In the genomic region with DNA sequence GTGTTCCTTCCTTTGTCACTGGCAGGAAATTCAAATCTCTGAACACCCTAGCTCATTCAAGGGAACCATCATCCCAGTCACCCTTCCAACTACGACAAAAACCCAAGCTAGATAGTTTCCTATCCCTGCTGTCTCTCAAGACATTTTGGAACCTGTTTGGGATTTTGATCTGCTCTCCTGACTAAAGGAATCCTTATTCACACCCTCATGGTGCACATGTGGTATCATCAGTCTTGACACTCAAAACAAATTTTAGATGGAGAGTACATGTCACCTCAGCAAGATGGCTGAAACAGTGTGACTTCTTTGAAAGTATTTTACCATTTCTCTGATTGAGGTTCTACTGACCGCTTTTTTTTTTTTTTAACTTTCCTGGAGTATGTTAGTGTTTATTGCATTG, we compare ENCODE assay signal across 21 cellular contexts.
DNase-seq lines count a peak whose midpoint lies in the region; ATAC-seq, FAIRE-seq and TF ChIP-seq lines count a peak whose summit lies in the region.
"Had no signal": no experiment of that assay in that cellular context is flagged by ENCODE, and none has a peak within 500 bp of the region (broad histone marks: within the 10 kb centered on the region; RNA-seq: fewer than 3 reads in every experiment).

No MANE protein-coding gene starts in this region.

- H3K18ac ChIP-seq in IMR-90 (ENCODE audit: low read depth, low read length), result no peak overlapping the region; the same call in 1 of the 2 replicates

- H3K27me3 ChIP-seq in IMR-90 (ENCODE audit: control insufficient read depth, insufficient read depth, low read length) (no peaks in the 10 kb centered on the region), K562 (ENCODE audit: control insufficient read depth in 2 of 2, insufficient read depth in 2 of 2, low read length in 2 of 2) (no peaks in the 10 kb centered on the region), ascending aorta (no peaks in the 10 kb centered on the region)
- H3K27me3 ChIP-seq: BE2C; BLaER1 treated with 17β-estradiol and CSF1 and Interleukin-3, amounts not matched to agents 10 nM and 100 nM had no signal

- 50% methylated on average over 1 of the region's 2 CpGs; no CpG with 5 or more reads in 1 of the 2 experiments for WGBS in IMR-90 (ENCODE audit: extremely low coverage in 2 of 2, insufficient read length in 1 of 2), 2 experiments
- WGBS in K562 (ENCODE audit: insufficient coverage, low coverage, missing lambda C conversion rate), result 0% methylated on average over 2 of the region's 2 CpGs
- 71 to 93% methylated on average over 1 to 2 of the region's 2 CpGs for WGBS in mesodermal cell (ENCODE audit: insufficient coverage in 2 of 2), 2 experiments

- no peak overlapping the region for H3K4ac ChIP-seq in IMR-90 (ENCODE audit: low read depth, low read length)

- no peak for ATAC-seq in IMR-90 (ENCODE audit: low read depth)
- ATAC-seq in K562, result no peak
- ATAC-seq in GM19452 (IDR thresholded peaks at IDR 0.05; ENCODE audit: unreplicated experiment), result no peak
- ATAC-seq: GM12878 had no signal

- no peaks in the 10 kb centered on the region for H3K9me1 ChIP-seq in IMR-90 (ENCODE audit: insufficient read depth, low read length)
- no peaks in the 10 kb centered on the region for H3K9me1 ChIP-seq in K562 (ENCODE audit: control insufficient read depth, insufficient read depth, low read length)

- no peaks in the 10 kb centered on the region for H3K79me2 ChIP-seq in K562 (ENCODE audit: control insufficient read depth, insufficient read depth, low read length)

- H3K14ac ChIP-seq in IMR-90 (replicated peaks; ENCODE audit: low read depth, low read length), result peak overlapping the region; percentile 41; the same call in 1 of the 2 replicates

- H4K20me1 ChIP-seq in IMR-90 (ENCODE audit: insufficient read depth, low read length) (no peaks in the 10 kb centered on the region), K562 (replicated peaks; ENCODE audit: control insufficient read depth, insufficient read depth, low read length) (no peaks in the 10 kb centered on the region)
- H4K20me1 ChIP-seq: BLaER1 treated with 17β-estradiol and CSF1 and Interleukin-3, amounts not matched to agents 10 nM and 100 nM had no signal

- TF ChIP-seq CTCF in IMR-90 (conservative IDR thresholded peaks at IDR 0.05; ENCODE audit: low read depth, low read length) (no peak), K562 (IDR thresholded peaks at IDR 0.05 in 2 of 3, conservative IDR thresholded peaks at IDR 0.05 in 1 of 3; ENCODE audit: insufficient read depth in 2 of 3, low read depth in 1 of 3, low read length in 3 of 3) (no peak), ascending aorta (IDR thresholded peaks at IDR 0.05) (no peak)

- H2AK9ac ChIP-seq in IMR-90 (replicated peaks; ENCODE audit: low read depth, low read length, poor library complexity), result no peak overlapping the region

- intact Hi-C loops in IMR-90 (cut with micrococcal nuclease) (no loop called here), K562 (cut with micrococcal nuclease) (no loop called here), ascending aorta (cut with DNase I) (no loop called here)

- DNase-seq in IMR-90 (no peak), K562 (ENCODE audit: extremely low read depth in 1 of 4, low spot score in 3 of 4) (no peak), ascending aorta (ENCODE audit: low spot score in 2 of 2) (no peak), AML-193 (lab: John Stamatoyannopoulos, UW) (no peak)
- DNase-seq: BE2C; CD4-positive, alpha-beta T cell; CD8-positive, alpha-beta memory T cell; DMS 273 treated with DMSO at 0.1 percent for 48 hours; DMS79; EL; GDM1; GOT3; H7; HCEC 1CT had no signal

- BruUV-seq in IMR-90 (replicated peaks; lab: Mats Ljungman, UMichigan), result no TSS peak
- no TSS peak for BruUV-seq in K562 (replicated peaks; lab: Mats Ljungman, UMichigan)

- no peak for TF ChIP-seq EP300 in K562 (IDR thresholded peaks at IDR 0.05; ENCODE audit: low read length)

- no peaks in the 10 kb centered on the region; the same call in 1 of the 2 replicates for H3K4me1 ChIP-seq in IMR-90 (ENCODE audit: control insufficient read depth, insufficient read depth, low read length)
- H3K4me1 ChIP-seq in K562 (replicated peaks in 1 of 2; ENCODE audit: control insufficient read depth in 2 of 2, insufficient read depth in 2 of 2, low read length in 2 of 2), result no peaks in the 10 kb centered on the region
- peaks cover 15% of the 10 kb centered on the region for H3K4me1 ChIP-seq in mesodermal cell (ENCODE audit: control insufficient read depth, insufficient read depth, low read length, poor library complexity, severe bottlenecking)
- H3K4me1 ChIP-seq in ascending aorta, result no peaks in the 10 kb centered on the region
- H3K4me1 ChIP-seq: BE2C had no signal

- dilution Hi-C loops in IMR-90 (cut with HindIII; ENCODE audit: low sequenced_read_pairs, unreplicated experiment), result no loop called here

- in situ Hi-C loops in IMR-90 (cut with MboI; ENCODE audit: low sequenced_read_pairs), result no loop called here
- in situ Hi-C loops in K562 (cut with MboI), result no loop called here

- H3K4me3 ChIP-seq in IMR-90 (ENCODE audit: insufficient read depth, low read depth, low read length) (no peak overlapping the region), K562 (no peak overlapping the region), mesodermal cell (ENCODE audit: extremely low read depth, insufficient read depth, low read length, poor library complexity, severe bottlenecking) (no peak overlapping the region), ascending aorta (no peak overlapping the region)
- H3K4me3 ChIP-seq: BLaER1 treated with 17β-estradiol and CSF1 and Interleukin-3, amounts not matched to agents 10 nM and 100 nM; GM12878 had no signal

- H2BK15ac ChIP-seq in IMR-90 (ENCODE audit: low read depth, low read length), result no peak overlapping the region

- H3K56ac ChIP-seq in IMR-90 (ENCODE audit: extremely low read depth, insufficient read depth, low read length), result no peak overlapping the region

- no peak overlapping the region for H2BK5ac ChIP-seq in IMR-90 (ENCODE audit: low read depth, low read length, poor library complexity, severe bottlenecking)

- CTCF ChIA-PET in IMR-90 (lab: Yijun Ruan, JAX), result no interaction called here
- CTCF ChIA-PET in K562 (lab: Yijun Ruan, JAX; ENCODE audit: low intra/inter-chr PET ratio), result no interaction called here

- H2BK20ac ChIP-seq in IMR-90 (ENCODE audit: low read depth, low read length), result no peak overlapping the region

- no peak overlapping the region for H4K8ac ChIP-seq in IMR-90 (ENCODE audit: low read depth in 2 of 2, low read length in 2 of 2)

- no peak overlapping the region for H4K91ac ChIP-seq in IMR-90 (ENCODE audit: insufficient read depth, low read depth, low read length)

- no peaks in the 10 kb centered on the region for H3K9me3 ChIP-seq in IMR-90 (ENCODE audit: control insufficient read depth, insufficient read depth, low read length)
- H3K9me3 ChIP-seq in K562 (replicated peaks; ENCODE audit: control insufficient read depth, insufficient read depth, low read depth, low read length), result 0 out of 2 replicates have a peak, but pooled peaks cover 1% of the 10 kb centered on the region
- no peaks in the 10 kb centered on the region for H3K9me3 ChIP-seq in mesodermal cell (ENCODE audit: control insufficient read depth, low read length)
- no peaks in the 10 kb centered on the region for H3K9me3 ChIP-seq in ascending aorta
- H3K9me3 ChIP-seq: BE2C; BLaER1 treated with 17β-estradiol and CSF1 and Interleukin-3, amounts not matched to agents 10 nM and 100 nM had no signal

- TF ChIP-seq POLR2A in IMR-90 (IDR thresholded peaks at IDR 0.05; ENCODE audit: low read depth, low read length) (no peak), K562 (conservative IDR thresholded peaks at IDR 0.05) (no peak)

- no peaks in the 10 kb centered on the region for H3K36me3 ChIP-seq in IMR-90 (ENCODE audit: control insufficient read depth, insufficient read depth, low read length)
- no peaks in the 10 kb centered on the region for H3K36me3 ChIP-seq in K562 (ENCODE audit: control insufficient read depth, insufficient read depth, low read length)
- no peaks in the 10 kb centered on the region for H3K36me3 ChIP-seq in mesodermal cell (ENCODE audit: control insufficient read depth, insufficient read depth, low read length)
- no peaks in the 10 kb centered on the region for H3K36me3 ChIP-seq in ascending aorta
- H3K36me3 ChIP-seq: BE2C; BLaER1 treated with 17β-estradiol and CSF1 and Interleukin-3, amounts not matched to agents 10 nM and 100 nM had no signal

- no peak for FAIRE-seq in K562 (lab: Jason Lieb, UNC)
- FAIRE-seq: A204.1, D721Med, GM12878 had no signal

- TF ChIP-seq RAD21 in IMR-90 (IDR thresholded peaks at IDR 0.05; ENCODE audit: low read length) (no peak), K562 (CRISPR knock-in tag; conservative IDR thresholded peaks at IDR 0.05 in 1 of 2, IDR thresholded peaks at IDR 0.05 in 1 of 2) (no peak)

- no peak overlapping the region; the same call in 1 of the 2 replicates for H4K5ac ChIP-seq in IMR-90 (ENCODE audit: low read depth, low read length)

- H2AFZ ChIP-seq in IMR-90 (replicated peaks; ENCODE audit: low read length, poor library complexity) (no peak overlapping the region), K562 (ENCODE audit: low read depth, low read length) (no peak overlapping the region)

- POLR2A ChIA-PET in IMR-90 (lab: Charles Lee; ENCODE audit: unreplicated experiment), result no interaction called here
- POLR2A ChIA-PET in K562 (lab: Yijun Ruan, JAX), result no interaction called here

- H2AK5ac ChIP-seq in IMR-90 (ENCODE audit: low read depth, low read length), result no peak overlapping the region

- H3K9ac ChIP-seq in IMR-90 (ENCODE audit: low read depth, low read length), result no peak overlapping the region
- H3K9ac ChIP-seq in K562 (ENCODE audit: insufficient read depth in 1 of 2, low read depth in 2 of 2, low read length in 2 of 2), result no peak overlapping the region
- H3K9ac ChIP-seq: BLaER1 treated with 17β-estradiol and CSF1 and Interleukin-3, amounts not matched to agents 10 nM and 100 nM had no signal

- H3K27ac ChIP-seq in IMR-90 (ENCODE audit: insufficient read depth, low read length) (no peak overlapping the region), K562 (ENCODE audit: extremely low read depth, low read depth, low read length) (no peak overlapping the region), mesodermal cell (ENCODE audit: low read depth, low read length, severe bottlenecking) (peak overlapping the region; percentile 11), ascending aorta (no peak overlapping the region)
- H3K27ac ChIP-seq: 22Rv1; BLaER1 treated with 17β-estradiol and CSF1 and Interleukin-3, amounts not matched to agents 10 nM and 100 nM had no signal

- no peak overlapping the region for H2BK120ac ChIP-seq in IMR-90 (ENCODE audit: low read depth, low read length)

- H3K23ac ChIP-seq in IMR-90 (ENCODE audit: low read depth, low read length), result no peak overlapping the region

- H3K79me1 ChIP-seq in IMR-90 (ENCODE audit: low read depth in 1 of 2, low read length in 2 of 2), result no peaks in the 10 kb centered on the region

- H3K4me2 ChIP-seq in IMR-90 (ENCODE audit: low read depth, low read length), result no peak overlapping the region
- no peak overlapping the region for H3K4me2 ChIP-seq in K562 (ENCODE audit: insufficient read depth, low read length)
- H3K4me2 ChIP-seq: BLaER1 treated with 17β-estradiol and CSF1 and Interleukin-3, amounts not matched to agents 10 nM and 100 nM had no signal

TF ChIP-seq in K562, 482 proteins besides CTCF, POLR2A, EP300 and RAD21 (continues in another document):
- TF ChIP-seq ZNF79 (CRISPR knock-in tag; IDR thresholded peaks at IDR 0.05; ENCODE audit: low read depth) (peak; percentile 57; the same call in 1 of the 2 replicates), ZNF589 (CRISPR knock-in tag; IDR thresholded peaks at IDR 0.05; ENCODE audit: low read depth) (no peak)
